15 cellular contexts compared by ENCODE assay signal in genomic region chr6:88050140-88050818, GRCh38. TPM values are rescaled to one million over a fixed set of nuclear protein-coding genes. Genes with fewer than 3 reads are reported as not detected.
"Had no signal": no experiment of that assay in that cellular context is flagged by ENCODE, and none has a peak within 500 bp of the region (broad histone marks: within the 10 kb centered on the region; RNA-seq: fewer than 3 reads in every experiment).

No MANE protein-coding gene starts in this region.

- H3K27ac ChIP-seq: body of pancreas, foreskin keratinocyte, skin epidermis, uterus had no signal

- H3K9me3 ChIP-seq: body of pancreas, uterus had no signal

- H3K4me1 ChIP-seq: body of pancreas, foreskin keratinocyte, uterus had no signal

- H3K4me3 ChIP-seq: body of pancreas, skin epidermis, uterus had no signal

- ATAC-seq: body of pancreas; effector memory CD8-positive, alpha-beta T cell; foreskin keratinocyte; naive thymus-derived CD4-positive, alpha-beta T cell had no signal

- H3K36me3 ChIP-seq: uterus had no signal

- H3K27me3 ChIP-seq: body of pancreas, uterus had no signal

- DNase-seq: activated naive CD4-positive, alpha-beta T cell treated with anti-CD3 and anti-CD28 coated beads, Interleukin-2, amount 50 U/mL, for 16 hours; activated T-cell treated with anti-CD3 and anti-CD28 coated beads, Interleukin-2, amount 50 U/mL, for 1 hour; body of pancreas; central memory CD4-positive, alpha-beta T cell; effector memory CD8-positive, alpha-beta T cell; foreskin keratinocyte; immature natural killer cell; left cardiac atrium; naive thymus-derived CD4-positive, alpha-beta T cell; retina; uterus had no signal

RNA-seq across cellular contexts. Expression of gene SPACA1, which starts 2.6 kb away (rescaled TPM):
- total RNA-seq: body of pancreas; epithelial cell of proximal tubule; foreskin keratinocyte; left cardiac atrium; lung microvascular endothelial cell; mononuclear cell; naive thymus-derived CD4-positive, alpha-beta T cell; uterus had no signal
- polyA plus RNA-seq: foreskin keratinocyte; immature natural killer cell; naive thymus-derived CD4-positive, alpha-beta T cell had no signal
